1 cellular context compared by ENCODE assay signal in the genomic region with DNA sequence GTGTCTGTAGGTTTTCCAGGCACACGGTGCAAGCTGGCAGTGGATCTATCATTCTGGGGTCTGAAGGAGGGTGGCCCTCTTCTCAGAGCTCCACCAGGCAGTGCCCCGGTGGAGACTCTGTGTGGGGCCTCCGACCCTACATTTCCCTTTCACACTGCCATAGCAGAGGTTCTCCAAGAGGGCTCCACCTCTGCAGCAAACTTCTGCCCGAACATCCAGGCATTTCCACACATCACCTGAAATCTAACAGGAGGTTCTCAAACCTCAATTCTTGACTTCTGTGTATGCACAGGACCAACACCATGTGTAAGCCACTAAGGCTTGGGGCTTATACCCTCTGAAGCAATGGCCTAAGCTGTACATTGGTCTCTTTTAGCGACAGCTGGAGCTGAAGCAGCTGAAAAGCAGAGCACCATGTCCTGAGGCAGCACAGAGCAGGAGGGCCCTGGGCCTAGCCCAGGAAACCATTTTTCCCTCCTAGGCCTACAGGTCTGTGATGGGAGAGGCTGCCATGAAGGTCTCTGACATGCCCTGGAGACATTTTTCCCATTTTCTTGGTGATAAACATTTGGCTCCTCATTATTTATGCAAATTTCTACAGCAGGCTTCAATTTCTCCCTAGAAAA.
TF ChIP-seq lines count a peak whose summit lies in the region.

No MANE protein-coding gene starts in this region.

TF ChIP-seq in HEK293, 187 proteins besides CTCF, POLR2A, EP300 and RAD21 (continued from another document):
- TF ChIP-seq, protein P1, sequence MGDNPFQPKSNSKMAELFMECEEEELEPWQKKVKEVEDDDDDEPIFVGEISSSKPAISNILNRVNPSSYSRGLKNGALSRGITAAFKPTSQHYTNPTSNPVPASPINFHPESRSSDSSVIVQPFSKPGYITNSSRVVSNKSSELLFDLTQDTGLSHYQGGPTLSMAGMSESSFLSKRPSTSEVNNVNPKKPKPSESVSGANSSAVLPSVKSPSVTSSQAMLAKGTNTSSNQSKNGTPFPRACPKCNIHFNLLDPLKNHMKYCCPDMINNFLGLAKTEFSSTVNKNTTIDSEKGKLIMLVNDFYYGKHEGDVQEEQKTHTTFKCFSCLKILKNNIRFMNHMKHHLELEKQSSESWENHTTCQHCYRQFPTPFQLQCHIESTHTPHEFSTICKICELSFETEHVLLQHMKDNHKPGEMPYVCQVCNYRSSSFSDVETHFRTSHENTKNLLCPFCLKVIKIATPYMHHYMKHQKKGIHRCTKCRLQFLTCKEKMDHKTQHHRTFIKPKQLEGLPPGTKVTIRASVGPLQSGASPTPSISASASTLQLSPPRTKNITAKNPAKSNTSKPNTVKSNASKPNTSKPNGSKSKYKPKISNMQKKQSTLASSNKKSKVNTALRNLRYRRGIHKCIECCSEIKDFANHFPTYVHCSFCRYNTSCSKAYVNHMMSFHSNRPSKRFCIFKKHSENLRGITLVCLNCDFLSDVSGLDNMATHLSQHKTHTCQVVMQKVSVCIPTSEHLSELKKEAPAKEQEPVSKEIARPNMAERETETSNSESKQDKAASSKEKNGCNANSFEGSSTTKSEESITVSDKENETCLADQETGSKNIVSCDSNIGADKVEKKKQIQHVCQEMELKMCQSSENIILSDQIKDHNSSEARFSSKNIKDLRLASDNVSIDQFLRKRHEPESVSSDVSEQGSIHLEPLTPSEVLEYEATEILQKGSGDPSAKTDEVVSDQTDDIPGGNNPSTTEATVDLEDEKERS (tag by site-specific recombination; IDR thresholded peaks at IDR 0.05): 0 out of 2 replicates have a peak, but pooled peaks have one; percentile 27
- TF ChIP-seq ZNF707 (tag by site-specific recombination; IDR thresholded peaks at IDR 0.05) (no peak), ZSCAN30 (tag by site-specific recombination; IDR thresholded peaks at IDR 0.05) (no peak), ZNF585B (tag by site-specific recombination; IDR thresholded peaks at IDR 0.05) (peak; percentile 70), ZIC2 (tag by site-specific recombination; IDR thresholded peaks at IDR 0.05) (no peak), ZNF211 (tag by site-specific recombination; IDR thresholded peaks at IDR 0.05; ENCODE audit: low read depth) (no peak), ZNF658 (tag by site-specific recombination; IDR thresholded peaks at IDR 0.05) (no peak), ZNF202 (tag by site-specific recombination; IDR thresholded peaks at IDR 0.05; ENCODE audit: borderline replicate concordance) (no peak)
- TF ChIP-seq, protein P2, sequence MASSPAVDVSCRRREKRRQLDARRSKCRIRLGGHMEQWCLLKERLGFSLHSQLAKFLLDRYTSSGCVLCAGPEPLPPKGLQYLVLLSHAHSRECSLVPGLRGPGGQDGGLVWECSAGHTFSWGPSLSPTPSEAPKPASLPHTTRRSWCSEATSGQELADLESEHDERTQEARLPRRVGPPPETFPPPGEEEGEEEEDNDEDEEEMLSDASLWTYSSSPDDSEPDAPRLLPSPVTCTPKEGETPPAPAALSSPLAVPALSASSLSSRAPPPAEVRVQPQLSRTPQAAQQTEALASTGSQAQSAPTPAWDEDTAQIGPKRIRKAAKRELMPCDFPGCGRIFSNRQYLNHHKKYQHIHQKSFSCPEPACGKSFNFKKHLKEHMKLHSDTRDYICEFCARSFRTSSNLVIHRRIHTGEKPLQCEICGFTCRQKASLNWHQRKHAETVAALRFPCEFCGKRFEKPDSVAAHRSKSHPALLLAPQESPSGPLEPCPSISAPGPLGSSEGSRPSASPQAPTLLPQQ (tag by site-specific recombination; IDR thresholded peaks at IDR 0.05): no peak
- TF ChIP-seq, protein P3, sequence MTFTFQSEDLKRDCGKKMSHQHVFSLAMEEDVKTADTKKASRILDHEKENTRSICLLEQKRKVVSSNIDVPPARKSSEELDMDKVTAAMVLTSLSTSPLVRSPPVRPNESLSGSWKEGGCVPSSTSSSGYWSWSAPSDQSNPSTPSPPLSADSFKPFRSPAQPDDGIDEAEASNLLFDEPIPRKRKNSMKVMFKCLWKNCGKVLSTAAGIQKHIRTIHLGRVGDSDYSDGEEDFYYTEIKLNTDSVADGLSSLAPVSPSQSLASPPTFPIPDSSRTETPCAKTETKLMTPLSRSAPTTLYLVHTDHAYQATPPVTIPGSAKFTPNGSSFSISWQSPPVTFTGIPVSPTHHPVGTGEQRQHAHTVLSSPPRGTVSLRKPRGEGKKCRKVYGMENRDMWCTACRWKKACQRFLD (tag by site-specific recombination; IDR thresholded peaks at IDR 0.05): no peak
- TF ChIP-seq, protein P4, sequence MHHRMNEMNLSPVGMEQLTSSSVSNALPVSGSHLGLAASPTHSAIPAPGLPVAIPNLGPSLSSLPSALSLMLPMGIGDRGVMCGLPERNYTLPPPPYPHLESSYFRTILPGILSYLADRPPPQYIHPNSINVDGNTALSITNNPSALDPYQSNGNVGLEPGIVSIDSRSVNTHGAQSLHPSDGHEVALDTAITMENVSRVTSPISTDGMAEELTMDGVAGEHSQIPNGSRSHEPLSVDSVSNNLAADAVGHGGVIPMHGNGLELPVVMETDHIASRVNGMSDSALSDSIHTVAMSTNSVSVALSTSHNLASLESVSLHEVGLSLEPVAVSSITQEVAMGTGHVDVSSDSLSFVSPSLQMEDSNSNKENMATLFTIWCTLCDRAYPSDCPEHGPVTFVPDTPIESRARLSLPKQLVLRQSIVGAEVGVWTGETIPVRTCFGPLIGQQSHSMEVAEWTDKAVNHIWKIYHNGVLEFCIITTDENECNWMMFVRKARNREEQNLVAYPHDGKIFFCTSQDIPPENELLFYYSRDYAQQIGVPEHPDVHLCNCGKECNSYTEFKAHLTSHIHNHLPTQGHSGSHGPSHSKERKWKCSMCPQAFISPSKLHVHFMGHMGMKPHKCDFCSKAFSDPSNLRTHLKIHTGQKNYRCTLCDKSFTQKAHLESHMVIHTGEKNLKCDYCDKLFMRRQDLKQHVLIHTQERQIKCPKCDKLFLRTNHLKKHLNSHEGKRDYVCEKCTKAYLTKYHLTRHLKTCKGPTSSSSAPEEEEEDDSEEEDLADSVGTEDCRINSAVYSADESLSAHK (tag by site-specific recombination; IDR thresholded peaks at IDR 0.05): no peak
- TF ChIP-seq, protein P5, sequence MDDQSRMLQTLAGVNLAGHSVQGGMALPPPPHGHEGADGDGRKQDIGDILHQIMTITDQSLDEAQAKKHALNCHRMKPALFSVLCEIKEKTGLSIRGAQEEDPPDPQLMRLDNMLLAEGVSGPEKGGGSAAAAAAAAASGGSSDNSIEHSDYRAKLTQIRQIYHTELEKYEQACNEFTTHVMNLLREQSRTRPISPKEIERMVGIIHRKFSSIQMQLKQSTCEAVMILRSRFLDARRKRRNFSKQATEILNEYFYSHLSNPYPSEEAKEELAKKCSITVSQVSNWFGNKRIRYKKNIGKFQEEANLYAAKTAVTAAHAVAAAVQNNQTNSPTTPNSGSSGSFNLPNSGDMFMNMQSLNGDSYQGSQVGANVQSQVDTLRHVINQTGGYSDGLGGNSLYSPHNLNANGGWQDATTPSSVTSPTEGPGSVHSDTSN (CRISPR knock-in tag; IDR thresholded peaks at IDR 0.05): no peak
- TF ChIP-seq, protein P6, sequence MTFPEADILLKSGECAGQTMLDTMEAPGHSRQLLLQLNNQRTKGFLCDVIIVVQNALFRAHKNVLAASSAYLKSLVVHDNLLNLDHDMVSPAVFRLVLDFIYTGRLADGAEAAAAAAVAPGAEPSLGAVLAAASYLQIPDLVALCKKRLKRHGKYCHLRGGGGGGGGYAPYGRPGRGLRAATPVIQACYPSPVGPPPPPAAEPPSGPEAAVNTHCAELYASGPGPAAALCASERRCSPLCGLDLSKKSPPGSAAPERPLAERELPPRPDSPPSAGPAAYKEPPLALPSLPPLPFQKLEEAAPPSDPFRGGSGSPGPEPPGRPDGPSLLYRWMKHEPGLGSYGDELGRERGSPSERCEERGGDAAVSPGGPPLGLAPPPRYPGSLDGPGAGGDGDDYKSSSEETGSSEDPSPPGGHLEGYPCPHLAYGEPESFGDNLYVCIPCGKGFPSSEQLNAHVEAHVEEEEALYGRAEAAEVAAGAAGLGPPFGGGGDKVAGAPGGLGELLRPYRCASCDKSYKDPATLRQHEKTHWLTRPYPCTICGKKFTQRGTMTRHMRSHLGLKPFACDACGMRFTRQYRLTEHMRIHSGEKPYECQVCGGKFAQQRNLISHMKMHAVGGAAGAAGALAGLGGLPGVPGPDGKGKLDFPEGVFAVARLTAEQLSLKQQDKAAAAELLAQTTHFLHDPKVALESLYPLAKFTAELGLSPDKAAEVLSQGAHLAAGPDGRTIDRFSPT (tag by site-specific recombination; IDR thresholded peaks at IDR 0.05): no peak
TF ChIP-seq in HEK293: peak in this region for 4.
